18 cellular contexts compared by ENCODE assay signal in genomic region chr5:145978171-145978570, GRCh38. TPM values are rescaled to one million over a fixed set of nuclear protein-coding genes. Genes with fewer than 3 reads are reported as not detected.
A peak's percentile ranks its signal among the peaks of the same experiment; 100 is the strongest.
DNase-seq lines count a peak whose midpoint lies in the region; TF ChIP-seq lines count a peak whose summit lies in the region.
"Had no signal": no experiment of that assay in that cellular context is flagged by ENCODE, and none has a peak within 500 bp of the region (broad histone marks: within the 10 kb centered on the region; RNA-seq: fewer than 3 reads in every experiment).

No MANE protein-coding gene starts in this region.

- POLR2A ChIA-PET in Caco-2 (lab: Charles Lee): no interaction called here

- no TSS peak for BruUV-seq in Caco-2 (replicated peaks; lab: Mats Ljungman, UMichigan)

- H2AFZ ChIP-seq in mesenchymal stem cell (ENCODE audit: low read depth, low read length): no peak overlapping the region
- H2AFZ ChIP-seq in Karpas-422 (ENCODE audit: low read length): no peak overlapping the region

- H3K27me3 Mint-ChIP-seq in Caco-2 (ENCODE audit: insufficient read depth, unreplicated experiment): no peaks in the 10 kb centered on the region
- no peaks in the 10 kb centered on the region for H3K27me3 Mint-ChIP-seq in activated naive CD4-positive, alpha-beta T cell treated with anti-CD3 and anti-CD28 coated beads, Interleukin-2, amount 10 ng/mL, durations not matched to agents 7 days and 5 days

- H4K91ac ChIP-seq in mesenchymal stem cell (ENCODE audit: low read length): no peak overlapping the region

- no peak overlapping the region for H2BK120ac ChIP-seq in mesenchymal stem cell (ENCODE audit: low read depth, low read length)

- CTCF ChIA-PET in Caco-2 (lab: Charles Lee): interaction anchor here (0.9 to 2.0 kb wide), 2 partner anchors 38 to 142 kb away, joined by 3 to 14 read pairs; no protein-coding TSS in a partner anchor
- CTCF ChIA-PET in activated naive CD4-positive, alpha-beta T cell treated with anti-CD3 and anti-CD28 coated beads, Interleukin-2, amount 10 ng/mL, durations not matched to agents 7 days and 5 days (lab: Charles Lee): no interaction called here

- H2AK5ac ChIP-seq in mesenchymal stem cell (ENCODE audit: low read length, severe bottlenecking): peak overlapping the region; percentile 71

- H3K4me2 ChIP-seq in mesenchymal stem cell (ENCODE audit: low read length, poor library complexity, severe bottlenecking): no peak overlapping the region
- H3K4me2 ChIP-seq in Karpas-422 (ENCODE audit: low read depth, low read length, poor library complexity, severe bottlenecking): no peak overlapping the region

- no peak overlapping the region for H3K18ac ChIP-seq in mesenchymal stem cell (ENCODE audit: low read depth in 1 of 2, low read length in 2 of 2)

- H4K20me1 ChIP-seq in Karpas-422 (ENCODE audit: insufficient read depth, low read depth, low read length): no peaks in the 10 kb centered on the region

- peaks cover 5% of the 10 kb centered on the region; the same call in 1 of the 2 replicates for H3K36me3 ChIP-seq in Caco-2 (ENCODE audit: control insufficient read depth, insufficient read depth, low read length)
- no peaks in the 10 kb centered on the region for H3K36me3 ChIP-seq in SK-N-MC (ENCODE audit: insufficient read depth, low read length)
- no peaks in the 10 kb centered on the region for H3K36me3 ChIP-seq in mesenchymal stem cell (ENCODE audit: control insufficient read depth in 1 of 2, insufficient read depth in 2 of 2, low read depth in 1 of 2, low read length in 2 of 2)
- no peaks in the 10 kb centered on the region for H3K36me3 ChIP-seq in skeletal muscle tissue (ENCODE audit: control insufficient read depth in 3 of 3, insufficient read depth in 3 of 3, low read length in 3 of 3)
- no peaks in the 10 kb centered on the region for H3K36me3 ChIP-seq in Karpas-422 (ENCODE audit: insufficient read depth, low read length)

- no peak overlapping the region for H2BK12ac ChIP-seq in mesenchymal stem cell (ENCODE audit: low read length in 2 of 2)

- H3K27ac ChIP-seq in SK-N-MC (0 out of 2 replicates have a peak overlapping the region, but pooled peaks have one; percentile 32), mesenchymal stem cell (ENCODE audit: low read length, poor library complexity, severe bottlenecking) (no peak overlapping the region), skeletal muscle tissue (ENCODE audit: low read depth, low read length) (peak overlapping the region; percentile 36), Karpas-422 (ENCODE audit: low read length) (no peak overlapping the region)
- H3K27ac ChIP-seq: C4-2B had no signal

- no peak overlapping the region for H2BK5ac ChIP-seq in mesenchymal stem cell (ENCODE audit: low read depth, low read length, poor library complexity, severe bottlenecking)

- peak overlapping the region; percentile 47 for H3K27ac Mint-ChIP-seq in Caco-2 (ENCODE audit: unreplicated experiment)
- no peak overlapping the region for H3K27ac Mint-ChIP-seq in activated naive CD4-positive, alpha-beta T cell treated with anti-CD3 and anti-CD28 coated beads, Interleukin-2, amount 10 ng/mL, durations not matched to agents 7 days and 5 days
- H3K27ac Mint-ChIP-seq: H9 had no signal

- peaks cover 6% of the 10 kb centered on the region for H3K9me3 Mint-ChIP-seq in Caco-2 (ENCODE audit: unreplicated experiment)
- H3K9me3 Mint-ChIP-seq in activated naive CD4-positive, alpha-beta T cell treated with anti-CD3 and anti-CD28 coated beads, Interleukin-2, amount 10 ng/mL, durations not matched to agents 7 days and 5 days: no peaks in the 10 kb centered on the region

- intact Hi-C loops in Caco-2 (cut with micrococcal nuclease; ENCODE audit: unreplicated experiment): loop anchor here (2.0 kb wide), 1 partner anchor 71 kb away; no protein-coding TSS in a partner anchor

- no peaks in the 10 kb centered on the region for H3K79me1 ChIP-seq in mesenchymal stem cell (replicated peaks; ENCODE audit: low read length, poor library complexity, severe bottlenecking)

- peaks cover 75% of the 10 kb centered on the region for H3K36me3 Mint-ChIP-seq in Caco-2 (ENCODE audit: insufficient read depth, unreplicated experiment)
- H3K36me3 Mint-ChIP-seq in activated naive CD4-positive, alpha-beta T cell treated with anti-CD3 and anti-CD28 coated beads, Interleukin-2, amount 10 ng/mL, durations not matched to agents 7 days and 5 days: no peaks in the 10 kb centered on the region

- H3K9ac ChIP-seq in SK-N-MC (ENCODE audit: insufficient read length): no peak overlapping the region
- H3K9ac ChIP-seq in mesenchymal stem cell (ENCODE audit: low read length): no peak overlapping the region
- no peak overlapping the region for H3K9ac ChIP-seq in skeletal muscle tissue (ENCODE audit: low read depth in 1 of 3, low read length in 3 of 3)
- no peak overlapping the region for H3K9ac ChIP-seq in Karpas-422 (ENCODE audit: low read length)

- peaks cover 97% of the 10 kb centered on the region for H3K4me1 ChIP-seq in Caco-2
- H3K4me1 ChIP-seq in mesenchymal stem cell (ENCODE audit: control insufficient read depth, insufficient read depth, low read depth, low read length): peaks cover 10% of the 10 kb centered on the region
- peaks cover 29 to 47% (median 31%) of the 10 kb centered on the region in 3 donors for H3K4me1 ChIP-seq in skeletal muscle tissue (ENCODE audit: control insufficient read depth in 3 of 3, insufficient read depth in 3 of 3, low read length in 3 of 3)
- H3K4me1 ChIP-seq in Karpas-422 (ENCODE audit: low read length): no peaks in the 10 kb centered on the region

- H3K4me1 Mint-ChIP-seq in Caco-2 (ENCODE audit: low read depth, unreplicated experiment): peaks cover 72% of the 10 kb centered on the region
- no peaks in the 10 kb centered on the region for H3K4me1 Mint-ChIP-seq in activated naive CD4-positive, alpha-beta T cell treated with anti-CD3 and anti-CD28 coated beads, Interleukin-2, amount 10 ng/mL, durations not matched to agents 7 days and 5 days

- H3K9me3 ChIP-seq in Caco-2: no peaks in the 10 kb centered on the region
- no peaks in the 10 kb centered on the region for H3K9me3 ChIP-seq in SK-N-MC (ENCODE audit: low read depth, low read length)
- no peaks in the 10 kb centered on the region for H3K9me3 ChIP-seq in mesenchymal stem cell (ENCODE audit: control insufficient read depth, low read length)
- H3K9me3 ChIP-seq in skeletal muscle tissue (ENCODE audit: control insufficient read depth in 3 of 3, low read length in 3 of 3): no peaks in the 10 kb centered on the region
- no peaks in the 10 kb centered on the region for H3K9me3 ChIP-seq in Karpas-422 (ENCODE audit: low read length)

- H3K4me3 Mint-ChIP-seq in Caco-2 (ENCODE audit: unreplicated experiment): peak overlapping the region; percentile 59
- H3K4me3 Mint-ChIP-seq in activated naive CD4-positive, alpha-beta T cell treated with anti-CD3 and anti-CD28 coated beads, Interleukin-2, amount 10 ng/mL, durations not matched to agents 7 days and 5 days: no peak overlapping the region
- H3K4me3 Mint-ChIP-seq: H9 had no signal

- no peak overlapping the region for H3K14ac ChIP-seq in mesenchymal stem cell (ENCODE audit: low read length in 2 of 2)

- H3K79me2 ChIP-seq in Karpas-422 (ENCODE audit: low read length): no peaks in the 10 kb centered on the region

- no peaks in the 10 kb centered on the region for H3K9me2 ChIP-seq in Karpas-422 (replicated peaks; ENCODE audit: insufficient read depth, low read length)

- no peak overlapping the region for H2BK15ac ChIP-seq in mesenchymal stem cell (ENCODE audit: low read depth, poor library complexity, severe bottlenecking)

- no peak for TF ChIP-seq CTCF in Caco-2 (IDR thresholded peaks at IDR 0.05; ENCODE audit: insufficient read depth in 1 of 2, low read depth in 1 of 2, low read length in 1 of 2, severe bottlenecking in 1 of 2, unreplicated experiment in 1 of 2)

- H3K27me3 ChIP-seq in Caco-2 (replicated peaks; ENCODE audit: control insufficient read depth, insufficient read depth, low read length) (no peaks in the 10 kb centered on the region), mesenchymal stem cell (ENCODE audit: control insufficient read depth in 1 of 2, insufficient read depth in 1 of 2, low read length in 2 of 2) (no peaks in the 10 kb centered on the region), skeletal muscle tissue (ENCODE audit: control insufficient read depth in 3 of 3, insufficient read depth in 3 of 3, low read length in 3 of 3) (no peaks in the 10 kb centered on the region), Karpas-422 (ENCODE audit: low read length) (no peaks in the 10 kb centered on the region)

- WGBS in mesenchymal stem cell: 89% methylated on average over 2 of the region's 3 CpGs

- H4K8ac ChIP-seq in mesenchymal stem cell (ENCODE audit: low read length): no peak overlapping the region

- H3K23ac ChIP-seq in mesenchymal stem cell (ENCODE audit: low read length in 2 of 2): no peak overlapping the region

- H3K4me3 ChIP-seq in Caco-2 (ENCODE audit: low read depth, low read length) (no peak overlapping the region), SK-N-MC (peak overlapping the region; percentile 5; the same call in 1 of the 2 replicates), mesenchymal stem cell (ENCODE audit: insufficient read depth in 1 of 2, low read depth in 1 of 2, low read length in 2 of 2) (no peak overlapping the region), skeletal muscle tissue (ENCODE audit: low read length in 3 of 3) (no peak overlapping the region), Karpas-422 (ENCODE audit: low read length) (no peak overlapping the region)

- no peak overlapping the region for H3K4ac ChIP-seq in mesenchymal stem cell (ENCODE audit: low read depth in 1 of 2, low read length in 2 of 2)

- DNase-seq in Caco-2: peak in 1 of 2 experiments; percentile 56
- DNase-seq in SK-N-MC (ENCODE audit: low read depth, low spot score): no peak
- no peak for DNase-seq in mesenchymal stem cell
- no peak for DNase-seq in DMS 273 treated with DMSO at 0.1 percent for 48 hours (lab: John Stamatoyannopoulos, UW)
- DNase-seq in SIG-M5 (lab: John Stamatoyannopoulos, UW): no peak
- no peak for DNase-seq in activated naive CD4-positive, alpha-beta T cell treated with anti-CD3 and anti-CD28 coated beads, Interleukin-2, amount 10 ng/mL, durations not matched to agents 7 days and 5 days
- no peak for DNase-seq in Karpas-422
- DNase-seq: DMS79, H9, IMR-90, MV-4-11, NCI-H1417 treated with DMSO at 0.1 percent for 48 hours, NCI-H2029, NCI-H2171 treated with DMSO at 0.1 percent for 48 hours, NCI-H510A, RPMI8226 had no signal

RNA-seq across cellular contexts. Expression of gene SH3RF2, which starts 41.8 kb away (rescaled TPM):
- total RNA-seq in Caco-2 (2022): 49.4 and 55.0 TPM in 2 replicates
- 1.3 TPM for polyA plus RNA-seq in mesenchymal stem cell (2013, experiment 1 of 2)
- 1.00 TPM for polyA plus RNA-seq in mesenchymal stem cell (2013, experiment 2 of 2)
- total RNA-seq in skeletal muscle tissue: 3.7 TPM
- not detected in 2 replicates for total RNA-seq in Karpas-422 (2014; rRNA removed; shearing (Covaris generic); ENCODE audit: low replicate concordance)

Comparison
In these comparisons a context has a peak if more than half of its experiments do, and no peak if none do; other contexts are left out.
1. H3K27ac ChIP-seq: peak in SK-N-MC (single experiment) and skeletal muscle tissue (single experiment); none in mesenchymal stem cell (single experiment) and Karpas-422 (single experiment).
2. RNA of gene SH3RF2, which starts 41.8 kb away (total RNA-seq): 49.4 to 55.0 TPM in Caco-2; 3.7 TPM in skeletal muscle tissue (single experiment) and not detected in Karpas-422; every median in the first group is over 10 times any median in the second.